1 cellular context compared by ENCODE assay signal in genomic region chr20:46139243-46139889, GRCh38.
TF ChIP-seq lines count a peak whose summit lies in the region.

No MANE protein-coding gene starts in this region.

TF ChIP-seq in WTC11, 78 proteins besides CTCF, POLR2A, EP300 and RAD21:
- TF ChIP-seq ATF1 (CRISPR knock-in tag; IDR thresholded peaks at IDR 0.05) (no peak), NR1H2 (CRISPR knock-in tag; IDR thresholded peaks at IDR 0.05) (no peak), ZNF512 (CRISPR knock-in tag; IDR thresholded peaks at IDR 0.05; ENCODE audit: borderline replicate concordance) (no peak)
TF ChIP-seq in WTC11: peak in this region for 0.
